ENCODE assay signal across 1 cellular context in the genomic region with DNA sequence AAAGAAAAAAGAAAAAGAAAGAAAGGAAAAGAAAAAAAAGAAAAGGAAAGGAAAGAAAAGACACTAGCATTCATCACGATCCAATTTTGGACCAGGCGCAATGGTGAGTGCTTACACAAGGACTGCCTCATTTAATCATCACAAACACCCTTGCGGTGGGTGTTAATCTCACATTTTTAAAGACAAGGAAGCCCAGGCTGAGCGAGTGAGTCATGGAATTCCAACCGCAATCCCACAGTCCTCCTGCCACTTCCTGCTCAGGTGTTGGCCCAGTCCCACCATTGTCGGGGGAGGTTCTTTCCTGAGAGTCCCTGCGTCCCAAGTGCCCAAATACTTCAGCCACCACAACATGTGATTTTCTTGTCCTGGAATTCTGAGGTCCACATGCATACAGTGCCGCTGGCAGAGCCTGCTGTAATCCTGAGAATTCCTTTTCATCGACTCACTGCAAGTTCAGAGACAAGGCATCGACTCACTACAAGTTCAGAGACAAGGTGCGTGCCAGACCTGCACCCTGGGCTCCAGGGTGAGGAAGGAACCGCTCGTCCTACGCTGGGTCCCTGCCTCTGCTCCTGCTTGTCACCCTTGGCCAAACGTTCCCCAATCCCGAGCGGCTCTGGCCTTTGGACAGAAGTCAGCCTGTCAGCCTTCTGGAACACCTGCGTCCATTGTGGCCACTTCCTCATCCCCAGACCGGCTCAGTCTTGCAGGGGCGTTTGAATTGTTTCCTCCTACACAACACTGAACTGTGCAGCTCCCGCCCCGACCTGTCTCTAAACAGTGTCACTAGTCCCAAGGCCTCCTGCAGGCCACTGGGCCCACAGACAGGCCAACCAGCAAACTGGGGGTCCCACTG.
TF ChIP-seq lines count a peak whose summit lies in the region.

No MANE protein-coding gene starts in this region.

TF ChIP-seq in HepG2, 621 proteins besides CTCF, POLR2A, EP300 and RAD21 (continued from another document and continues in another):
- TF ChIP-seq, protein P1, sequence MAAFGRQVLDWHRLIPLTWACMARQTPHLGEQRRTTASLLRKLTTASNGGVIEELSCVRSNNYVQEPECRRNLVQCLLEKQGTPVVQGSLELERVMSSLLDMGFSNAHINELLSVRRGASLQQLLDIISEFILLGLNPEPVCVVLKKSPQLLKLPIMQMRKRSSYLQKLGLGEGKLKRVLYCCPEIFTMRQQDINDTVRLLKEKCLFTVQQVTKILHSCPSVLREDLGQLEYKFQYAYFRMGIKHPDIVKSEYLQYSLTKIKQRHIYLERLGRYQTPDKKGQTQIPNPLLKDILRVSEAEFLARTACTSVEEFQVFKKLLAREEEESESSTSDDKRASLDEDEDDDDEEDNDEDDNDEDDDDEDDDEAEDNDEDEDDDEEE (CRISPR knock-in tag; IDR thresholded peaks at IDR 0.05): no peak
- TF ChIP-seq, protein P2, sequence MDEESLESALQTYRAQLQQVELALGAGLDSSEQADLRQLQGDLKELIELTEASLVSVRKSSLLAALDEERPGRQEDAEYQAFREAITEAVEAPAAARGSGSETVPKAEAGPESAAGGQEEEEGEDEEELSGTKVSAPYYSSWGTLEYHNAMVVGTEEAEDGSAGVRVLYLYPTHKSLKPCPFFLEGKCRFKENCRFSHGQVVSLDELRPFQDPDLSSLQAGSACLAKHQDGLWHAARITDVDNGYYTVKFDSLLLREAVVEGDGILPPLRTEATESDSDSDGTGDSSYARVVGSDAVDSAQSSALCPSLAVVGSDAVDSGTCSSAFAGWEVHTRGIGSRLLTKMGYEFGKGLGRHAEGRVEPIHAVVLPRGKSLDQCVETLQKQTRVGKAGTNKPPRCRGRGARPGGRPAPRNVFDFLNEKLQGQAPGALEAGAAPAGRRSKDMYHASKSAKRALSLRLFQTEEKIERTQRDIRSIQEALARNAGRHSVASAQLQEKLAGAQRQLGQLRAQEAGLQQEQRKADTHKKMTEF (CRISPR knock-in tag; IDR thresholded peaks at IDR 0.05): 0 out of 2 replicates have a peak, but pooled peaks have one; percentile 33
- TF ChIP-seq KDM2A (CRISPR knock-in tag; IDR thresholded peaks at IDR 0.05; ENCODE audit: borderline replicate concordance, low read depth): 0 out of 2 replicates have a peak, but pooled peaks have one; percentile 26
- TF ChIP-seq CREM (IDR thresholded peaks at IDR 0.05): no peak
- TF ChIP-seq CREM (CRISPR knock-in tag; IDR thresholded peaks at IDR 0.05): no peak
- TF ChIP-seq SATB2 (CRISPR knock-in tag; IDR thresholded peaks at IDR 0.05): no peak
- no peak for TF ChIP-seq ZSCAN22 (CRISPR knock-in tag; IDR thresholded peaks at IDR 0.05)
- TF ChIP-seq JUN (CRISPR knock-in tag; IDR thresholded peaks at IDR 0.05): peak; percentile 39; the same call in 1 of the 2 replicates
- no peak for TF ChIP-seq CCDC6 (CRISPR knock-in tag; IDR thresholded peaks at IDR 0.05)
- peak; percentile 21; the same call in 1 of the 2 replicates for TF ChIP-seq SALL1 (CRISPR knock-in tag; IDR thresholded peaks at IDR 0.05)
- TF ChIP-seq BCL6 (CRISPR knock-in tag; IDR thresholded peaks at IDR 0.05): no peak
- no peak for TF ChIP-seq GLI4 (CRISPR knock-in tag; IDR thresholded peaks at IDR 0.05; ENCODE audit: borderline replicate concordance)
- 0 out of 2 replicates have a peak, but pooled peaks have one; percentile 18 for TF ChIP-seq ZNF143 (CRISPR knock-in tag; IDR thresholded peaks at IDR 0.05)
- 0 out of 2 replicates have a peak, but pooled peaks have one; percentile 37 for TF ChIP-seq SMAD3 (CRISPR knock-in tag; IDR thresholded peaks at IDR 0.05)
- TF ChIP-seq SOX13 (IDR thresholded peaks at IDR 0.05): no peak
- TF ChIP-seq SOX13 (CRISPR knock-in tag; conservative IDR thresholded peaks at IDR 0.05 in 1 of 2, IDR thresholded peaks at IDR 0.05 in 1 of 2): 0 out of 4 replicates have a peak, but pooled peaks of 1 of the 2 experiments have one; percentile 10
- peak; percentile 93 for TF ChIP-seq FOSL2 (CRISPR knock-in tag; IDR thresholded peaks at IDR 0.05)
- TF ChIP-seq SPEN (CRISPR knock-in tag; IDR thresholded peaks at IDR 0.05; ENCODE audit: low read depth): 0 out of 2 replicates have a peak, but pooled peaks have one; percentile 32
- TF ChIP-seq ZNF891 (CRISPR knock-in tag; IDR thresholded peaks at IDR 0.05): no peak
- TF ChIP-seq, protein P3, sequence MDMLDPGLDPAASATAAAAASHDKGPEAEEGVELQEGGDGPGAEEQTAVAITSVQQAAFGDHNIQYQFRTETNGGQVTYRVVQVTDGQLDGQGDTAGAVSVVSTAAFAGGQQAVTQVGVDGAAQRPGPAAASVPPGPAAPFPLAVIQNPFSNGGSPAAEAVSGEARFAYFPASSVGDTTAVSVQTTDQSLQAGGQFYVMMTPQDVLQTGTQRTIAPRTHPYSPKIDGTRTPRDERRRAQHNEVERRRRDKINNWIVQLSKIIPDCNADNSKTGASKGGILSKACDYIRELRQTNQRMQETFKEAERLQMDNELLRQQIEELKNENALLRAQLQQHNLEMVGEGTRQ (IDR thresholded peaks at IDR 0.05; ENCODE audit: low read depth, low read length): no peak
- TF ChIP-seq, protein P3 (CRISPR knock-in tag; IDR thresholded peaks at IDR 0.05; ENCODE audit: borderline replicate concordance): no peak
- no peak for TF ChIP-seq ZBTB3 (CRISPR knock-in tag; IDR thresholded peaks at IDR 0.05; ENCODE audit: borderline replicate concordance, low read depth)
- TF ChIP-seq RFX3 (CRISPR knock-in tag; IDR thresholded peaks at IDR 0.05): no peak
- no peak for TF ChIP-seq ZFP36 (IDR thresholded peaks at IDR 0.05; ENCODE audit: borderline replicate concordance, low read depth, low read length, partially characterized antibody)
- TF ChIP-seq ZNF577 (CRISPR knock-in tag; IDR thresholded peaks at IDR 0.05; ENCODE audit: borderline replicate concordance, low read depth): no peak
- TF ChIP-seq ZFP62 (CRISPR knock-in tag; IDR thresholded peaks at IDR 0.05): no peak
- 0 out of 2 replicates have a peak, but pooled peaks have one; percentile 25 for TF ChIP-seq ZNF605 (CRISPR knock-in tag; IDR thresholded peaks at IDR 0.05)
- TF ChIP-seq ZNF761 (CRISPR knock-in tag; conservative IDR thresholded peaks at IDR 0.05): no peak
- TF ChIP-seq SRSF9 (IDR thresholded peaks at IDR 0.05; ENCODE audit: borderline replicate concordance, insufficient read depth, low read depth, low read length, poor library complexity, severe bottlenecking): no peak
- no peak for TF ChIP-seq TMF1 (CRISPR knock-in tag; IDR thresholded peaks at IDR 0.05; ENCODE audit: low read depth)
- TF ChIP-seq AGO1 (IDR thresholded peaks at IDR 0.05; ENCODE audit: low read depth, low read length, poor library complexity, severe bottlenecking): no peak
- TF ChIP-seq ZMAT3 (CRISPR knock-in tag; conservative IDR thresholded peaks at IDR 0.05): no peak
- TF ChIP-seq, protein P4, sequence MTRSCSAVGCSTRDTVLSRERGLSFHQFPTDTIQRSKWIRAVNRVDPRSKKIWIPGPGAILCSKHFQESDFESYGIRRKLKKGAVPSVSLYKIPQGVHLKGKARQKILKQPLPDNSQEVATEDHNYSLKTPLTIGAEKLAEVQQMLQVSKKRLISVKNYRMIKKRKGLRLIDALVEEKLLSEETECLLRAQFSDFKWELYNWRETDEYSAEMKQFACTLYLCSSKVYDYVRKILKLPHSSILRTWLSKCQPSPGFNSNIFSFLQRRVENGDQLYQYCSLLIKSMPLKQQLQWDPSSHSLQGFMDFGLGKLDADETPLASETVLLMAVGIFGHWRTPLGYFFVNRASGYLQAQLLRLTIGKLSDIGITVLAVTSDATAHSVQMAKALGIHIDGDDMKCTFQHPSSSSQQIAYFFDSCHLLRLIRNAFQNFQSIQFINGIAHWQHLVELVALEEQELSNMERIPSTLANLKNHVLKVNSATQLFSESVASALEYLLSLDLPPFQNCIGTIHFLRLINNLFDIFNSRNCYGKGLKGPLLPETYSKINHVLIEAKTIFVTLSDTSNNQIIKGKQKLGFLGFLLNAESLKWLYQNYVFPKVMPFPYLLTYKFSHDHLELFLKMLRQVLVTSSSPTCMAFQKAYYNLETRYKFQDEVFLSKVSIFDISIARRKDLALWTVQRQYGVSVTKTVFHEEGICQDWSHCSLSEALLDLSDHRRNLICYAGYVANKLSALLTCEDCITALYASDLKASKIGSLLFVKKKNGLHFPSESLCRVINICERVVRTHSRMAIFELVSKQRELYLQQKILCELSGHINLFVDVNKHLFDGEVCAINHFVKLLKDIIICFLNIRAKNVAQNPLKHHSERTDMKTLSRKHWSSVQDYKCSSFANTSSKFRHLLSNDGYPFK (CRISPR knock-in tag; IDR thresholded peaks at IDR 0.05; ENCODE audit: borderline replicate concordance): 0 out of 2 replicates have a peak, but pooled peaks have one; percentile 29
- no peak for TF ChIP-seq ZNF30 (CRISPR knock-in tag; IDR thresholded peaks at IDR 0.05)
- no peak for TF ChIP-seq CBX1 (IDR thresholded peaks at IDR 0.05; ENCODE audit: low read depth)
- TF ChIP-seq, protein P5, sequence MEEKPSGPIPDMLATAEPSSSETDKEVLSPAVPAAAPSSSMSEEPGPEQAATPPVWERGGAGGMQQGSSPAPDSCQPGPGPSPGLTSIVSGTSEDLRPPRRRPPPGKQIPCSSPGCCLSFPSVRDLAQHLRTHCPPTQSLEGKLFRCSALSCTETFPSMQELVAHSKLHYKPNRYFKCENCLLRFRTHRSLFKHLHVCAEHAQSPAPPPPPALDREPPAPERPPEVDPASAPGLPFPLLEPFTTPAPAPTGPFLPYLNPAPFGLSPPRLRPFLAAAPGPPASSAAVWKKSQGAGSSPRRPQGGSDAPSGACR (CRISPR knock-in tag; IDR thresholded peaks at IDR 0.05): 0 out of 2 replicates have a peak, but pooled peaks have one; percentile 35
- TF ChIP-seq ZNF768 (CRISPR knock-in tag; IDR thresholded peaks at IDR 0.05): no peak
- no peak for TF ChIP-seq NFIB (CRISPR knock-in tag; IDR thresholded peaks at IDR 0.05; ENCODE audit: borderline replicate concordance)
- TF ChIP-seq TGIF2 (CRISPR knock-in tag; IDR thresholded peaks at IDR 0.05): no peak
- TF ChIP-seq MIER3 (CRISPR knock-in tag; IDR thresholded peaks at IDR 0.05; ENCODE audit: borderline replicate concordance): no peak
- TF ChIP-seq, protein P6, sequence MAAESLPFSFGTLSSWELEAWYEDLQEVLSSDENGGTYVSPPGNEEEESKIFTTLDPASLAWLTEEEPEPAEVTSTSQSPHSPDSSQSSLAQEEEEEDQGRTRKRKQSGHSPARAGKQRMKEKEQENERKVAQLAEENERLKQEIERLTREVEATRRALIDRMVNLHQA (CRISPR knock-in tag; IDR thresholded peaks at IDR 0.05): no peak
- no peak for TF ChIP-seq HOXA5 (CRISPR knock-in tag; IDR thresholded peaks at IDR 0.05)
- TF ChIP-seq, protein P7, sequence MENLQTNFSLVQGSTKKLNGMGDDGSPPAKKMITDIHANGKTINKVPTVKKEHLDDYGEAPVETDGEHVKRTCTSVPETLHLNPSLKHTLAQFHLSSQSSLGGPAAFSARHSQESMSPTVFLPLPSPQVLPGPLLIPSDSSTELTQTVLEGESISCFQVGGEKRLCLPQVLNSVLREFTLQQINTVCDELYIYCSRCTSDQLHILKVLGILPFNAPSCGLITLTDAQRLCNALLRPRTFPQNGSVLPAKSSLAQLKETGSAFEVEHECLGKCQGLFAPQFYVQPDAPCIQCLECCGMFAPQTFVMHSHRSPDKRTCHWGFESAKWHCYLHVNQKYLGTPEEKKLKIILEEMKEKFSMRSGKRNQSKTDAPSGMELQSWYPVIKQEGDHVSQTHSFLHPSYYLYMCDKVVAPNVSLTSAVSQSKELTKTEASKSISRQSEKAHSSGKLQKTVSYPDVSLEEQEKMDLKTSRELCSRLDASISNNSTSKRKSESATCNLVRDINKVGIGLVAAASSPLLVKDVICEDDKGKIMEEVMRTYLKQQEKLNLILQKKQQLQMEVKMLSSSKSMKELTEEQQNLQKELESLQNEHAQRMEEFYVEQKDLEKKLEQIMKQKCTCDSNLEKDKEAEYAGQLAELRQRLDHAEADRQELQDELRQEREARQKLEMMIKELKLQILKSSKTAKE (CRISPR knock-in tag; IDR thresholded peaks at IDR 0.05; ENCODE audit: borderline replicate concordance): no peak
- TF ChIP-seq, protein P8, sequence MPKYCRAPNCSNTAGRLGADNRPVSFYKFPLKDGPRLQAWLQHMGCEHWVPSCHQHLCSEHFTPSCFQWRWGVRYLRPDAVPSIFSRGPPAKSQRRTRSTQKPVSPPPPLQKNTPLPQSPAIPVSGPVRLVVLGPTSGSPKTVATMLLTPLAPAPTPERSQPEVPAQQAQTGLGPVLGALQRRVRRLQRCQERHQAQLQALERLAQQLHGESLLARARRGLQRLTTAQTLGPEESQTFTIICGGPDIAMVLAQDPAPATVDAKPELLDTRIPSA (CRISPR knock-in tag; IDR thresholded peaks at IDR 0.05; ENCODE audit: borderline replicate concordance): no peak
- TF ChIP-seq ZNF20 (CRISPR knock-in tag; IDR thresholded peaks at IDR 0.05): no peak
- TF ChIP-seq KDM5A (IDR thresholded peaks at IDR 0.05; ENCODE audit: borderline replicate concordance, low read length): no peak
- TF ChIP-seq ZNF7 (CRISPR knock-in tag; IDR thresholded peaks at IDR 0.05): no peak
- peak; percentile 30; the same call in 1 of the 2 replicates for TF ChIP-seq GABPB1 (CRISPR knock-in tag; IDR thresholded peaks at IDR 0.05)
- no peak for TF ChIP-seq GFI1 (CRISPR knock-in tag; IDR thresholded peaks at IDR 0.05; ENCODE audit: borderline replicate concordance)
- TF ChIP-seq PAF1 (CRISPR knock-in tag; IDR thresholded peaks at IDR 0.05): no peak
- no peak for TF ChIP-seq ZNF737 (CRISPR knock-in tag; IDR thresholded peaks at IDR 0.05; ENCODE audit: borderline replicate concordance)
